In genomic region chr19:29976151-29976943, GRCh38 we compare ENCODE assay signal across 20 cellular contexts.
"Had no signal": no experiment of that assay in that cellular context is flagged by ENCODE, and none has a peak within 500 bp of the region (broad histone marks: within the 10 kb centered on the region; RNA-seq: fewer than 3 reads in every experiment).

No MANE protein-coding gene starts in this region.

- DNase-seq: activated CD4-positive, CD25-positive, alpha-beta regulatory T cell treated with anti-CD3 and anti-CD28 coated beads, Interleukin-2, amount 50 U/mL, for 72 hours; activated CD8-positive, alpha-beta memory T cell treated with anti-CD3 and anti-CD28 coated beads for 24 hours; activated CD8-positive, alpha-beta memory T cell treated with anti-CD3 and anti-CD28 coated beads, Interleukin-2, amount 50 U/mL, for 48 hours; activated effector memory CD4-positive, alpha-beta T cell treated with anti-CD3 and anti-CD28 coated beads, Interleukin-2, amount 50 U/mL, for 16 hours; activated T-cell treated with anti-CD3 and anti-CD28 coated beads, Interleukin-2, amount 50 U/mL, for 48 hours; cerebellar nuclear complex; cortex of kidney; head of caudate nucleus; natural killer cell; pancreas; stimulated activated CD4-positive, alpha-beta T cell treated with anti-CD3 and anti-CD28 coated beads, Interleukin-4, amount 100 ng/mL, for 1 hour; stomach had no signal

- H3K9me3 Mint-ChIP-seq: activated naive CD4-positive, alpha-beta T cell treated with anti-CD3 and anti-CD28 coated beads, Interleukin-2, amount 50 U/mL, for 24 hours; natural killer cell; type B pancreatic cell had no signal

- ATAC-seq: natural killer cell, pancreas, sciatic nerve had no signal

- H3K4me3 Mint-ChIP-seq: activated naive CD4-positive, alpha-beta T cell treated with anti-CD3 and anti-CD28 coated beads, Interleukin-2, amount 50 U/mL, for 24 hours; memory B cell; natural killer cell; type B pancreatic cell had no signal

- H3K27ac Mint-ChIP-seq: memory B cell, type B pancreatic cell had no signal

- H3K4me3 ChIP-seq: pancreas, smooth muscle cell, stomach had no signal

- H3K27me3 Mint-ChIP-seq: activated naive CD4-positive, alpha-beta T cell treated with anti-CD3 and anti-CD28 coated beads, Interleukin-2, amount 50 U/mL, for 24 hours; memory B cell; type B pancreatic cell had no signal

- H3K36me3 Mint-ChIP-seq: natural killer cell, type B pancreatic cell had no signal

- H3K4me2 ChIP-seq: smooth muscle cell had no signal

- H3K9me3 ChIP-seq: neutrophil, pancreas, stomach had no signal

- H3K36me3 ChIP-seq: neutrophil, pancreas, stomach had no signal

- FAIRE-seq: bronchial epithelial cell, frontal cortex, pancreas had no signal

- H3K27me3 ChIP-seq: neutrophil, pancreas, stomach had no signal

- H3K27ac ChIP-seq: neutrophil, pancreas, stomach had no signal
